6 cellular contexts compared by ENCODE assay signal in genomic region chr16:67430504-67431076, GRCh38. TPM values are rescaled to one million over a fixed set of nuclear protein-coding genes. Genes with fewer than 3 reads are reported as not detected.
DNase-seq lines count a peak whose midpoint lies in the region; FAIRE-seq and TF ChIP-seq lines count a peak whose summit lies in the region.

No MANE protein-coding gene starts in this region.

- CTCF ChIA-PET in Calu3 (lab: Charles Lee): interaction anchor here (0.6 to 1.9 kb wide), 14 partner anchors 11 to 1021 kb away, joined by 3 to 13 read pairs (median 4); partner anchors contain the start of genes RIPOR1 and ZDHHC1

- DNase-seq in Calu3: peak; percentile 60
- peak; percentile 47 to 73 for DNase-seq in frontal cortex (ENCODE audit: low spot score in 2 of 2)
- DNase-seq in stimulated activated CD4-positive, alpha-beta T cell treated with anti-CD3 and anti-CD28 coated beads, Interleukin-4, amount 100 ng/mL, for 1 hour: peak; percentile 48
- DNase-seq in urothelium cell line (ENCODE audit: low spot score): no peak
- DNase-seq in Kasumi-1 (lab: John Stamatoyannopoulos, UW): no peak

- H3K9me3 Mint-ChIP-seq in Calu3 (ENCODE audit: low read depth, unreplicated experiment): no peaks in the 10 kb centered on the region
- no peaks in the 10 kb centered on the region for H3K9me3 Mint-ChIP-seq in T-helper 1 cell treated with Interleukin-12 subunit alpha and Interleukin-12 subunit beta and Interleukin-4 antibody, amounts not matched to agents 30 μg/mL and 1 μg/mL, for 36 hours

- FAIRE-seq in frontal cortex (lab: Jason Lieb, UNC) (no peak), urothelium cell line (lab: Jason Lieb, UNC) (no peak)

- peaks cover 21% of the 10 kb centered on the region for H3K36me3 Mint-ChIP-seq in Calu3 (ENCODE audit: insufficient read depth, unreplicated experiment)
- H3K36me3 Mint-ChIP-seq in T-helper 1 cell treated with Interleukin-12 subunit alpha and Interleukin-12 subunit beta and Interleukin-4 antibody, amounts not matched to agents 30 μg/mL and 1 μg/mL, for 36 hours (ENCODE audit: low read depth): peaks cover 2% of the 10 kb centered on the region

- peaks cover 29% of the 10 kb centered on the region for H3K4me1 Mint-ChIP-seq in Calu3 (ENCODE audit: low read depth, unreplicated experiment)
- peaks cover 5% of the 10 kb centered on the region for H3K4me1 Mint-ChIP-seq in T-helper 1 cell treated with Interleukin-12 subunit alpha and Interleukin-12 subunit beta and Interleukin-4 antibody, amounts not matched to agents 30 μg/mL and 1 μg/mL, for 36 hours (ENCODE audit: low read depth)

- H3K4me3 Mint-ChIP-seq in Calu3 (ENCODE audit: low read depth, unreplicated experiment): peak overlapping the region; percentile 96
- H3K4me3 Mint-ChIP-seq in T-helper 1 cell treated with Interleukin-12 subunit alpha and Interleukin-12 subunit beta and Interleukin-4 antibody, amounts not matched to agents 30 μg/mL and 1 μg/mL, for 36 hours: peak overlapping the region; percentile 75

- intact Hi-C loops in Calu3 (cut with micrococcal nuclease; ENCODE audit: unreplicated experiment): no loop called here

- H3K27ac Mint-ChIP-seq in Calu3 (ENCODE audit: unreplicated experiment): peak overlapping the region; percentile 84
- H3K27ac Mint-ChIP-seq in T-helper 1 cell treated with Interleukin-12 subunit alpha and Interleukin-12 subunit beta and Interleukin-4 antibody, amounts not matched to agents 30 μg/mL and 1 μg/mL, for 36 hours: peak overlapping the region; percentile 15

- TF ChIP-seq CTCF in Calu3 (IDR thresholded peaks at IDR 0.05; ENCODE audit: unreplicated experiment): no peak

- peaks cover 26% of the 10 kb centered on the region for H3K27me3 Mint-ChIP-seq in Calu3 (ENCODE audit: unreplicated experiment)
- peaks cover 50% of the 10 kb centered on the region for H3K27me3 Mint-ChIP-seq in T-helper 1 cell treated with Interleukin-12 subunit alpha and Interleukin-12 subunit beta and Interleukin-4 antibody, amounts not matched to agents 30 μg/mL and 1 μg/mL, for 36 hours (ENCODE audit: low read depth)

- BruUV-seq in Calu3 (replicated peaks; lab: Mats Ljungman, UMichigan): TSS peak; percentile 34

RNA-seq across cellular contexts. Expression of gene HSD11B2, which starts 0.3 kb away (rescaled TPM):
- total RNA-seq in Calu3 (2022) (10.2 and 10.8 TPM in 2 replicates), frontal cortex (0.41 TPM)

RNA-seq across cellular contexts. Expression of gene ZDHHC1, which starts 14.3 kb away (rescaled TPM):
- total RNA-seq in Calu3 (2022) (22.6 and 24.4 TPM in 2 replicates), frontal cortex (1.2 TPM)

RNA-seq across cellular contexts. Expression of gene TPPP3, which starts 37.3 kb away (rescaled TPM):
- total RNA-seq in Calu3 (2022) (8.5 and 8.8 TPM in 2 replicates), frontal cortex (2.0 TPM)

RNA-seq across cellular contexts. Expression of gene ATP6V0D1, which starts 50.4 kb away (rescaled TPM):
- total RNA-seq in Calu3 (2022): 85.3 and 91.0 TPM in 2 replicates
- 78.7 TPM for total RNA-seq in frontal cortex

RNA-seq across cellular contexts. Expression of gene AGRP, which starts 52.8 kb away (rescaled TPM):
- total RNA-seq in Calu3 (2022) (not detected in 2 replicates), frontal cortex (not detected)

Comparison
In these comparisons a context has a peak if more than half of its experiments do, and no peak if none do; other contexts are left out.
1. DNase-seq: peak in Calu3 (single experiment), frontal cortex (2 of 2) and stimulated activated CD4-positive, alpha-beta T cell treated with anti-CD3 and anti-CD28 coated beads, Interleukin-4, amount 100 ng/mL, for 1 hour (single experiment); none in urothelium cell line (single experiment) and Kasumi-1 (0 of 2).
2. RNA of gene ZDHHC1, which starts 14.3 kb away (total RNA-seq): 22.6 to 24.4 TPM in Calu3; 1.2 TPM in frontal cortex (single experiment); every median in the first group is over 10 times any median in the second.